1 cellular context compared by ENCODE assay signal in the genomic region with DNA sequence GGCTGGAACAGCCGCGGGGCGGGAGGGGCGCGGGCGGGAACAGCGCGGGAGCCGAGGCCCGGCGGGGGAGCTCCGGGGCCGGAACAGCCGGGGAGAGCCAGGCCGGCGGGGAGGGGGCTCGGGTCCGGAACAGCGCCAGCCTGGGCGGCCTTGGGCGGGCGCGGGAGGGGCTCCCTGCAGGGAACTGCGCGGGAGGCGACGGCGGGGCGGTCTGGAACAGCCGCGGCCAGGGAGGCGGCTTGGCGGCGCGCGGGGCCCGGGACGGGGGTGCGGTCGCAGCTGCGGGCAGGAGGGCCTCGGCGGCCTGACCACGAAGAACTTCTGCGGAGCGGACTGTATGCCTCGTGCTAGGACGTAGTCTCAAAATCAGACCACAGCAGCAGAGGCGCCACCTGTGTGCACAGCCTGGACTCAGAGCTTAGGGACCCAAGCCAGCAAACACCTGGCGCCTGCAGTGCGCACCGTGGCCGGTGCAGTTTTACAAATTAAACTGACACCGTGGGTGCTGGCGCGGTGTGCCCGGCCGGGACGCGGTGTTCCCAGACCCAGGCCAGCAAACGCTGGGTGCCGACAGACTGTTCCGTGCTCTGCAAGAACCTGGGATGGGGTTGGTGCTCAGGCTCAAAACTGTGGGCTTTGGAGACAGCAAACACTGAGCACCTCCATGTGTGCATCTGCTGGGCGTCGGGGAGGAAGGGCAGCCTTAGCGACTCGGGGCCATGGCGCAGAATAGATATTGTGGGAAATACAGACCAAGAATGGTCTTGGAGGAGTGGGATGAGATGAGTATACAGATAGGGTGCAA.
TF ChIP-seq lines count a peak whose summit lies in the region.

No MANE protein-coding gene starts in this region.

TF ChIP-seq in K562, 482 proteins besides CTCF, POLR2A, EP300 and RAD21 (continued from another document and continues in another):
- TF ChIP-seq, protein P1, sequence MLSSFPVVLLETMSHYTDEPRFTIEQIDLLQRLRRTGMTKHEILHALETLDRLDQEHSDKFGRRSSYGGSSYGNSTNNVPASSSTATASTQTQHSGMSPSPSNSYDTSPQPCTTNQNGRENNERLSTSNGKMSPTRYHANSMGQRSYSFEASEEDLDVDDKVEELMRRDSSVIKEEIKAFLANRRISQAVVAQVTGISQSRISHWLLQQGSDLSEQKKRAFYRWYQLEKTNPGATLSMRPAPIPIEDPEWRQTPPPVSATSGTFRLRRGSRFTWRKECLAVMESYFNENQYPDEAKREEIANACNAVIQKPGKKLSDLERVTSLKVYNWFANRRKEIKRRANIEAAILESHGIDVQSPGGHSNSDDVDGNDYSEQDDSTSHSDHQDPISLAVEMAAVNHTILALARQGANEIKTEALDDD (IDR thresholded peaks at IDR 0.05), result no peak
- no peak for TF ChIP-seq CHD1 (IDR thresholded peaks at IDR 0.05; ENCODE audit: low read length)
- TF ChIP-seq ZNF197 (CRISPR knock-in tag; IDR thresholded peaks at IDR 0.05; ENCODE audit: low read depth), result peak; percentile 82; the same call in 1 of the 2 replicates
- no peak for TF ChIP-seq POU5F1 (IDR thresholded peaks at IDR 0.05; ENCODE audit: borderline replicate concordance, low read depth, low read length, partially characterized antibody)
- peak in 1 of 2 experiments; percentile 66; a peak in 1 of 4 replicates for TF ChIP-seq SIN3A (IDR thresholded peaks at IDR 0.05; ENCODE audit: borderline replicate concordance in 2 of 2, control insufficient read depth in 1 of 2, low read depth in 2 of 2, low read length in 2 of 2)
- TF ChIP-seq TSC22D4 (tag; IDR thresholded peaks at IDR 0.05), result no peak
- peak; percentile 96 for TF ChIP-seq L3MBTL2 (IDR thresholded peaks at IDR 0.05)
- TF ChIP-seq ZNF75A (CRISPR knock-in tag; IDR thresholded peaks at IDR 0.05), result no peak
- TF ChIP-seq ZNF121 (CRISPR knock-in tag; conservative IDR thresholded peaks at IDR 0.05), result no peak
- no peak for TF ChIP-seq RBM15 (IDR thresholded peaks at IDR 0.05; ENCODE audit: insufficient read depth, low read length)
- no peak for TF ChIP-seq TEAD4 (IDR thresholded peaks at IDR 0.05; ENCODE audit: low read length)
- TF ChIP-seq TEAD4 (CRISPR knock-in tag; IDR thresholded peaks at IDR 0.05; ENCODE audit: borderline replicate concordance), result no peak
- no peak for TF ChIP-seq ZNF57 (CRISPR knock-in tag; IDR thresholded peaks at IDR 0.05)
- TF ChIP-seq ZNF778 (CRISPR knock-in tag; IDR thresholded peaks at IDR 0.05), result no peak
- TF ChIP-seq CBX8 (IDR thresholded peaks at IDR 0.05; ENCODE audit: borderline replicate concordance, extremely low read depth, low read depth, low read length, poor library complexity, severe bottlenecking), result no peak
- no peak for TF ChIP-seq ATF7 (IDR thresholded peaks at IDR 0.05)
- no peak for TF ChIP-seq FOXA3 (CRISPR knock-in tag; conservative IDR thresholded peaks at IDR 0.05 in 1 of 2, IDR thresholded peaks at IDR 0.05 in 1 of 2)
- TF ChIP-seq, protein P2, sequence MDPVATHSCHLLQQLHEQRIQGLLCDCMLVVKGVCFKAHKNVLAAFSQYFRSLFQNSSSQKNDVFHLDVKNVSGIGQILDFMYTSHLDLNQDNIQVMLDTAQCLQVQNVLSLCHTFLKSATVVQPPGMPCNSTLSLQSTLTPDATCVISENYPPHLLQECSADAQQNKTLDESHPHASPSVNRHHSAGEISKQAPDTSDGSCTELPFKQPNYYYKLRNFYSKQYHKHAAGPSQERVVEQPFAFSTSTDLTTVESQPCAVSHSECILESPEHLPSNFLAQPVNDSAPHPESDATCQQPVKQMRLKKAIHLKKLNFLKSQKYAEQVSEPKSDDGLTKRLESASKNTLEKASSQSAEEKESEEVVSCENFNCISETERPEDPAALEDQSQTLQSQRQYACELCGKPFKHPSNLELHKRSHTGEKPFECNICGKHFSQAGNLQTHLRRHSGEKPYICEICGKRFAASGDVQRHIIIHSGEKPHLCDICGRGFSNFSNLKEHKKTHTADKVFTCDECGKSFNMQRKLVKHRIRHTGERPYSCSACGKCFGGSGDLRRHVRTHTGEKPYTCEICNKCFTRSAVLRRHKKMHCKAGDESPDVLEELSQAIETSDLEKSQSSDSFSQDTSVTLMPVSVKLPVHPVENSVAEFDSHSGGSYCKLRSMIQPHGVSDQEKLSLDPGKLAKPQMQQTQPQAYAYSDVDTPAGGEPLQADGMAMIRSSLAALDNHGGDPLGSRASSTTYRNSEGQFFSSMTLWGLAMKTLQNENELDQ (CRISPR knock-in tag; IDR thresholded peaks at IDR 0.05; ENCODE audit: borderline replicate concordance), result no peak
- TF ChIP-seq DDX20 (tag; IDR thresholded peaks at IDR 0.05; ENCODE audit: low read depth), result no peak
- TF ChIP-seq NR2F6 (CRISPR knock-in tag; IDR thresholded peaks at IDR 0.05), result no peak
- TF ChIP-seq, protein P3, sequence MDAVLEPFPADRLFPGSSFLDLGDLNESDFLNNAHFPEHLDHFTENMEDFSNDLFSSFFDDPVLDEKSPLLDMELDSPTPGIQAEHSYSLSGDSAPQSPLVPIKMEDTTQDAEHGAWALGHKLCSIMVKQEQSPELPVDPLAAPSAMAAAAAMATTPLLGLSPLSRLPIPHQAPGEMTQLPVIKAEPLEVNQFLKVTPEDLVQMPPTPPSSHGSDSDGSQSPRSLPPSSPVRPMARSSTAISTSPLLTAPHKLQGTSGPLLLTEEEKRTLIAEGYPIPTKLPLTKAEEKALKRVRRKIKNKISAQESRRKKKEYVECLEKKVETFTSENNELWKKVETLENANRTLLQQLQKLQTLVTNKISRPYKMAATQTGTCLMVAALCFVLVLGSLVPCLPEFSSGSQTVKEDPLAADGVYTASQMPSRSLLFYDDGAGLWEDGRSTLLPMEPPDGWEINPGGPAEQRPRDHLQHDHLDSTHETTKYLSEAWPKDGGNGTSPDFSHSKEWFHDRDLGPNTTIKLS (IDR thresholded peaks at IDR 0.05; ENCODE audit: borderline replicate concordance, low read depth), result peak; percentile 11; the same call in 1 of the 2 replicates
- no peak for TF ChIP-seq TCFL5 (CRISPR knock-in tag; conservative IDR thresholded peaks at IDR 0.05)
- no peak for TF ChIP-seq ZNF79 (CRISPR knock-in tag; IDR thresholded peaks at IDR 0.05; ENCODE audit: low read depth)
- TF ChIP-seq KLF10 (CRISPR knock-in tag; IDR thresholded peaks at IDR 0.05), result no peak
- no peak for TF ChIP-seq NR1H2 (CRISPR knock-in tag; IDR thresholded peaks at IDR 0.05)
- TF ChIP-seq ZNF586 (CRISPR knock-in tag; conservative IDR thresholded peaks at IDR 0.05), result no peak
- TF ChIP-seq ZSCAN32 (CRISPR knock-in tag; IDR thresholded peaks at IDR 0.05), result no peak
- TF ChIP-seq HCFC1 (IDR thresholded peaks at IDR 0.05; ENCODE audit: low read depth, low read length), result no peak
- TF ChIP-seq CEBPG (CRISPR knock-in tag; IDR thresholded peaks at IDR 0.05), result no peak
- no peak for TF ChIP-seq CEBPG (tag; conservative IDR thresholded peaks at IDR 0.05 in 1 of 2, IDR thresholded peaks at IDR 0.05 in 1 of 2)
- no peak; the same call in 1 of the 2 replicates for TF ChIP-seq NCOR1 (IDR thresholded peaks at IDR 0.05)
- no peak; the same call in 1 of the 2 replicates for TF ChIP-seq POLR2H (tag; IDR thresholded peaks at IDR 0.05; ENCODE audit: low read depth)
- no peak for TF ChIP-seq ZNF408 (CRISPR knock-in tag; IDR thresholded peaks at IDR 0.05; ENCODE audit: low read depth)
- no peak for TF ChIP-seq ZNF133 (CRISPR knock-in tag; IDR thresholded peaks at IDR 0.05)
- no peak for TF ChIP-seq CBFA2T2 (conservative IDR thresholded peaks at IDR 0.05)
- TF ChIP-seq HSF4 (CRISPR knock-in tag; IDR thresholded peaks at IDR 0.05; ENCODE audit: borderline replicate concordance), result no peak
- TF ChIP-seq, protein P4, sequence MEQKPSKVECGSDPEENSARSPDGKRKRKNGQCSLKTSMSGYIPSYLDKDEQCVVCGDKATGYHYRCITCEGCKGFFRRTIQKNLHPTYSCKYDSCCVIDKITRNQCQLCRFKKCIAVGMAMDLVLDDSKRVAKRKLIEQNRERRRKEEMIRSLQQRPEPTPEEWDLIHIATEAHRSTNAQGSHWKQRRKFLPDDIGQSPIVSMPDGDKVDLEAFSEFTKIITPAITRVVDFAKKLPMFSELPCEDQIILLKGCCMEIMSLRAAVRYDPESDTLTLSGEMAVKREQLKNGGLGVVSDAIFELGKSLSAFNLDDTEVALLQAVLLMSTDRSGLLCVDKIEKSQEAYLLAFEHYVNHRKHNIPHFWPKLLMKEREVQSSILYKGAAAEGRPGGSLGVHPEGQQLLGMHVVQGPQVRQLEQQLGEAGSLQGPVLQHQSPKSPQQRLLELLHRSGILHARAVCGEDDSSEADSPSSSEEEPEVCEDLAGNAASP (IDR thresholded peaks at IDR 0.05), result no peak
- TF ChIP-seq, protein P5, sequence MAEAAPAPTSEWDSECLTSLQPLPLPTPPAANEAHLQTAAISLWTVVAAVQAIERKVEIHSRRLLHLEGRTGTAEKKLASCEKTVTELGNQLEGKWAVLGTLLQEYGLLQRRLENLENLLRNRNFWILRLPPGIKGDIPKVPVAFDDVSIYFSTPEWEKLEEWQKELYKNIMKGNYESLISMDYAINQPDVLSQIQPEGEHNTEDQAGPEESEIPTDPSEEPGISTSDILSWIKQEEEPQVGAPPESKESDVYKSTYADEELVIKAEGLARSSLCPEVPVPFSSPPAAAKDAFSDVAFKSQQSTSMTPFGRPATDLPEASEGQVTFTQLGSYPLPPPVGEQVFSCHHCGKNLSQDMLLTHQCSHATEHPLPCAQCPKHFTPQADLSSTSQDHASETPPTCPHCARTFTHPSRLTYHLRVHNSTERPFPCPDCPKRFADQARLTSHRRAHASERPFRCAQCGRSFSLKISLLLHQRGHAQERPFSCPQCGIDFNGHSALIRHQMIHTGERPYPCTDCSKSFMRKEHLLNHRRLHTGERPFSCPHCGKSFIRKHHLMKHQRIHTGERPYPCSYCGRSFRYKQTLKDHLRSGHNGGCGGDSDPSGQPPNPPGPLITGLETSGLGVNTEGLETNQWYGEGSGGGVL (CRISPR knock-in tag; IDR thresholded peaks at IDR 0.05), result no peak
- no peak for TF ChIP-seq SREBF1 (IDR thresholded peaks at IDR 0.05; ENCODE audit: borderline replicate concordance, low read depth, low read length)
- no peak for TF ChIP-seq SNRNP70 (optimal IDR thresholded peaks at IDR 0.05; ENCODE audit: low read depth, low read length)
- TF ChIP-seq, protein P6, sequence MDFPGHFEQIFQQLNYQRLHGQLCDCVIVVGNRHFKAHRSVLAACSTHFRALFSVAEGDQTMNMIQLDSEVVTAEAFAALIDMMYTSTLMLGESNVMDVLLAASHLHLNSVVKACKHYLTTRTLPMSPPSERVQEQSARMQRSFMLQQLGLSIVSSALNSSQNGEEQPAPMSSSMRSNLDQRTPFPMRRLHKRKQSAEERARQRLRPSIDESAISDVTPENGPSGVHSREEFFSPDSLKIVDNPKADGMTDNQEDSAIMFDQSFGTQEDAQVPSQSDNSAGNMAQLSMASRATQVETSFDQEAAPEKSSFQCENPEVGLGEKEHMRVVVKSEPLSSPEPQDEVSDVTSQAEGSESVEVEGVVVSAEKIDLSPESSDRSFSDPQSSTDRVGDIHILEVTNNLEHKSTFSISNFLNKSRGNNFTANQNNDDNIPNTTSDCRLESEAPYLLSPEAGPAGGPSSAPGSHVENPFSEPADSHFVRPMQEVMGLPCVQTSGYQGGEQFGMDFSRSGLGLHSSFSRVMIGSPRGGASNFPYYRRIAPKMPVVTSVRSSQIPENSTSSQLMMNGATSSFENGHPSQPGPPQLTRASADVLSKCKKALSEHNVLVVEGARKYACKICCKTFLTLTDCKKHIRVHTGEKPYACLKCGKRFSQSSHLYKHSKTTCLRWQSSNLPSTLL (IDR thresholded peaks at IDR 0.05), result no peak
- TF ChIP-seq PHF8 (IDR thresholded peaks at IDR 0.05; ENCODE audit: borderline replicate concordance, low read length), result peak; percentile 74; the same call in 1 of the 2 replicates
- TF ChIP-seq, protein P7, sequence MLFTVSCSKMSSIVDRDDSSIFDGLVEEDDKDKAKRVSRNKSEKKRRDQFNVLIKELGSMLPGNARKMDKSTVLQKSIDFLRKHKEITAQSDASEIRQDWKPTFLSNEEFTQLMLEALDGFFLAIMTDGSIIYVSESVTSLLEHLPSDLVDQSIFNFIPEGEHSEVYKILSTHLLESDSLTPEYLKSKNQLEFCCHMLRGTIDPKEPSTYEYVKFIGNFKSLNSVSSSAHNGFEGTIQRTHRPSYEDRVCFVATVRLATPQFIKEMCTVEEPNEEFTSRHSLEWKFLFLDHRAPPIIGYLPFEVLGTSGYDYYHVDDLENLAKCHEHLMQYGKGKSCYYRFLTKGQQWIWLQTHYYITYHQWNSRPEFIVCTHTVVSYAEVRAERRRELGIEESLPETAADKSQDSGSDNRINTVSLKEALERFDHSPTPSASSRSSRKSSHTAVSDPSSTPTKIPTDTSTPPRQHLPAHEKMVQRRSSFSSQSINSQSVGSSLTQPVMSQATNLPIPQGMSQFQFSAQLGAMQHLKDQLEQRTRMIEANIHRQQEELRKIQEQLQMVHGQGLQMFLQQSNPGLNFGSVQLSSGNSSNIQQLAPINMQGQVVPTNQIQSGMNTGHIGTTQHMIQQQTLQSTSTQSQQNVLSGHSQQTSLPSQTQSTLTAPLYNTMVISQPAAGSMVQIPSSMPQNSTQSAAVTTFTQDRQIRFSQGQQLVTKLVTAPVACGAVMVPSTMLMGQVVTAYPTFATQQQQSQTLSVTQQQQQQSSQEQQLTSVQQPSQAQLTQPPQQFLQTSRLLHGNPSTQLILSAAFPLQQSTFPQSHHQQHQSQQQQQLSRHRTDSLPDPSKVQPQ (CRISPR knock-in tag; IDR thresholded peaks at IDR 0.05; ENCODE audit: borderline replicate concordance), result no peak
- TF ChIP-seq BACH1 (tag; IDR thresholded peaks at IDR 0.05), result no peak
- TF ChIP-seq SMARCA5 (IDR thresholded peaks at IDR 0.05), result no peak
- peak; percentile 54; the same call in 1 of the 2 replicates for TF ChIP-seq HDAC8 (tag; IDR thresholded peaks at IDR 0.05)
- TF ChIP-seq, protein P8, sequence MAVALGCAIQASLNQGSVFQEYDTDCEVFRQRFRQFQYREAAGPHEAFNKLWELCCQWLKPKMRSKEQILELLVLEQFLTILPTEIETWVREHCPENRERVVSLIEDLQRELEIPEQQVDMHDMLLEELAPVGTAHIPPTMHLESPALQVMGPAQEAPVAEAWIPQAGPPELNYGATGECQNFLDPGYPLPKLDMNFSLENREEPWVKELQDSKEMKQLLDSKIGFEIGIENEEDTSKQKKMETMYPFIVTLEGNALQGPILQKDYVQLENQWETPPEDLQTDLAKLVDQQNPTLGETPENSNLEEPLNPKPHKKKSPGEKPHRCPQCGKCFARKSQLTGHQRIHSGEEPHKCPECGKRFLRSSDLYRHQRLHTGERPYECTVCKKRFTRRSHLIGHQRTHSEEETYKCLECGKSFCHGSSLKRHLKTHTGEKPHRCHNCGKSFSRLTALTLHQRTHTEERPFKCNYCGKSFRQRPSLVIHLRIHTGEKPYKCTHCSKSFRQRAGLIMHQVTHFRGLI (CRISPR knock-in tag; IDR thresholded peaks at IDR 0.05), result no peak
- TF ChIP-seq, protein P9, sequence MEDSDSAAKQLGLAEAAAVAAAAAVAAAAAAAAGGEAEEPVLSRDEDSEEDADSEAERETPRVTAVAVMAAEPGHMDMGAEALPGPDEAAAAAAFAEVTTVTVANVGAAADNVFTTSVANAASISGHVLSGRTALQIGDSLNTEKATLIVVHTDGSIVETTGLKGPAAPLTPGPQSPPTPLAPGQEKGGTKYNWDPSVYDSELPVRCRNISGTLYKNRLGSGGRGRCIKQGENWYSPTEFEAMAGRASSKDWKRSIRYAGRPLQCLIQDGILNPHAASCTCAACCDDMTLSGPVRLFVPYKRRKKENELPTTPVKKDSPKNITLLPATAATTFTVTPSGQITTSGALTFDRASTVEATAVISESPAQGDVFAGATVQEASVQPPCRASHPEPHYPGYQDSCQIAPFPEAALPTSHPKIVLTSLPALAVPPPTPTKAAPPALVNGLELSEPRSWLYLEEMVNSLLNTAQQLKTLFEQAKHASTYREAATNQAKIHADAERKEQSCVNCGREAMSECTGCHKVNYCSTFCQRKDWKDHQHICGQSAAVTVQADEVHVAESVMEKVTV (CRISPR knock-in tag; IDR thresholded peaks at IDR 0.05), result no peak
- TF ChIP-seq BCL6 (CRISPR knock-in tag; IDR thresholded peaks at IDR 0.05), result no peak
- no peak for TF ChIP-seq JUNB (CRISPR knock-in tag; conservative IDR thresholded peaks at IDR 0.05)
